In the genomic region with DNA sequence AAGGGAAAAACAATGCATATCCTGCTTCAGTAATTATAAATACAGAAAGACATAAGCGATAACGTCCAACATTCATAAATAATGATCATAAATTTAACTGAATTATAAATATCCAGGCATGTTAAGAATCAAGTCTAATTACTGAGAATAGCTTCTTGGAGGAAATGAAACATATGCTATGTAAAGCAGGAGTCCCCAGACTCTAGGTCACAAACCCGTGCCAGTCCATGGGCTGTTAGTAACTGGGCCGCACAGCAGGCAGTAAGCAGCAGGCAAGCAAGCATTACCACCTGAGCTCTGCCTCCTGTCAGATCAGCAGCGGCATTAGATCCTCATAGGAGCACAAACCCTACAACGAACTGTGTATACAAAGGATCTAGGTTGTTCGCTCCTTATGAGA, we compare ENCODE assay signal across 13 cellular contexts. TPM values are rescaled to one million over a fixed set of nuclear protein-coding genes. Genes with fewer than 3 reads are reported as not detected.
DNase-seq lines count a peak whose midpoint lies in the region; ATAC-seq and TF ChIP-seq lines count a peak whose summit lies in the region.
"Had no signal": no experiment of that assay in that cellular context is flagged by ENCODE, and none has a peak within 500 bp of the region (broad histone marks: within the 10 kb centered on the region; RNA-seq: fewer than 3 reads in every experiment).

No MANE protein-coding gene starts in this region.

- no peaks in the 10 kb centered on the region for H3K27me3 ChIP-seq in WERI-Rb-1 (ENCODE audit: insufficient read depth, low read depth, severe bottlenecking)
- H3K27me3 ChIP-seq in gastrocnemius medialis, result no peaks in the 10 kb centered on the region

- H3K27ac ChIP-seq in WERI-Rb-1 (no peak overlapping the region), gastrocnemius medialis (no peak overlapping the region)

- no peaks in the 10 kb centered on the region for H3K9me3 ChIP-seq in WERI-Rb-1 (ENCODE audit: severe bottlenecking)
- no peaks in the 10 kb centered on the region for H3K9me3 ChIP-seq in gastrocnemius medialis
- H3K9me3 ChIP-seq: Caco-2 had no signal

- no peak for TF ChIP-seq POLR2A in gastrocnemius medialis (IDR thresholded peaks at IDR 0.05)

- no peaks in the 10 kb centered on the region; the same call in 1 of the 2 replicates for H3K36me3 ChIP-seq in WERI-Rb-1
- no peaks in the 10 kb centered on the region for H3K36me3 ChIP-seq in gastrocnemius medialis

- peak; percentile 83 for DNase-seq in DMS53 (lab: John Stamatoyannopoulos, UW)
- peak; percentile 56 for DNase-seq in WERI-Rb-1
- DNase-seq in activated CD4-positive, CD25-positive, alpha-beta regulatory T cell treated with anti-CD3 and anti-CD28 coated beads, Interleukin-2, amount 50 U/mL, for 72 hours, result no peak
- no peak for DNase-seq in stimulated activated naive CD8-positive, alpha-beta T cell treated with anti-CD3 and anti-CD28 coated beads, Interleukin-15, Interleukin-2, amounts not matched to agents 100 U/mL and 50 U/mL, for 24 hours
- no peak for DNase-seq in OCI-M2 (lab: John Stamatoyannopoulos, UW; ENCODE audit: unreplicated experiment)
- DNase-seq in gastrocnemius medialis, result no peak
- DNase-seq: activated T-cell treated with anti-CD3 and anti-CD28 coated beads, Interleukin-2, amount 50 U/mL, for 1 hour; Caco-2; cortex of kidney; H9; stimulated activated CD8-positive, alpha-beta memory T cell treated with anti-CD3 and anti-CD28 coated beads, Interleukin-4, amount 100 ng/mL, for 48 hours had no signal

- TF ChIP-seq CTCF in WERI-Rb-1 (IDR thresholded peaks at IDR 0.05; ENCODE audit: low read depth, low read length) (no peak), gastrocnemius medialis (IDR thresholded peaks at IDR 0.05 in 4 of 5, conservative IDR thresholded peaks at IDR 0.05 in 1 of 5) (no peak)

- peaks cover 12 to 21% of the 10 kb centered on the region in 2 donors for H3K4me1 ChIP-seq in gastrocnemius medialis

- ATAC-seq in GM19372 (IDR thresholded peaks at IDR 0.05; ENCODE audit: low read depth, unreplicated experiment), result peak; percentile 73
- peak; percentile 86 for ATAC-seq in HG03025 (IDR thresholded peaks at IDR 0.05; ENCODE audit: low FRiP score, unreplicated experiment)
- no peak for ATAC-seq in stimulated activated naive CD8-positive, alpha-beta T cell treated with anti-CD3 and anti-CD28 coated beads, Interleukin-15, Interleukin-2, amounts not matched to agents 100 U/mL and 50 U/mL, for 24 hours
- no peak for ATAC-seq in gastrocnemius medialis

- in situ Hi-C loops in gastrocnemius medialis (cut with MboI; ENCODE audit: low sequenced_read_pairs in 4 of 4), result no loop called here

- intact Hi-C loops in gastrocnemius medialis (cut with DNase I; ENCODE audit: low total_unique reads), result no loop called here

- H3K4me3 ChIP-seq in WERI-Rb-1 (ENCODE audit: low read depth, low read length) (no peak overlapping the region), gastrocnemius medialis (no peak overlapping the region)

RNA-seq across cellular contexts. Expression of gene CERT1, which starts 50.5 kb away (rescaled TPM):
- 10 to 100 TPM; 30.8 to 50.6 (median 41.9) TPM for total RNA-seq in gastrocnemius medialis

RNA-seq across cellular contexts. Expression of gene POLK, which starts 50.7 kb away (rescaled TPM):
- total RNA-seq in gastrocnemius medialis, result 10 to 100 TPM; 23.9 to 35.8 (median 27.8) TPM

Comparison
In these comparisons a context has a peak if more than half of its experiments do, and no peak if none do; other contexts are left out.
1. DNase-seq: peak in DMS53 (single experiment) and WERI-Rb-1 (single experiment); none in activated CD4-positive, CD25-positive, alpha-beta regulatory T cell treated with anti-CD3 and anti-CD28 coated beads, Interleukin-2, amount 50 U/mL, for 72 hours (single experiment), stimulated activated naive CD8-positive, alpha-beta T cell treated with anti-CD3 and anti-CD28 coated beads, Interleukin-15, Interleukin-2, amounts not matched to agents 100 U/mL and 50 U/mL, for 24 hours (single experiment), OCI-M2 (single experiment) and gastrocnemius medialis (0 of 2).
2. ATAC-seq: peak in GM19372 (single experiment) and HG03025 (single experiment); none in stimulated activated naive CD8-positive, alpha-beta T cell treated with anti-CD3 and anti-CD28 coated beads, Interleukin-15, Interleukin-2, amounts not matched to agents 100 U/mL and 50 U/mL, for 24 hours (single experiment) and gastrocnemius medialis (0 of 2).